Comparison of ENCODE assay signal across 18 cellular contexts in genomic region chr9:109997682-109998081, GRCh38.
"Had no signal": no experiment of that assay in that cellular context is flagged by ENCODE, and none has a peak within 500 bp of the region (broad histone marks: within the 10 kb centered on the region; RNA-seq: fewer than 3 reads in every experiment).

No MANE protein-coding gene starts in this region.

- H3K9me3 ChIP-seq: neutrophil, right lobe of liver, thoracic aorta had no signal

- H3K4me3 ChIP-seq: right lobe of liver, skin epidermis, thoracic aorta had no signal

- ATAC-seq: activated naive CD4-positive, alpha-beta T cell treated with anti-CD3 and anti-CD28 coated beads, Interleukin-2, amount 50 U/mL, for 72 hours; activated T-helper 17 cell treated with anti-CD3 and anti-CD28 coated beads, Interleukin-2, amount 50 U/mL, for 72 hours; naive thymus-derived CD4-positive, alpha-beta T cell; stimulated activated effector memory CD8-positive, alpha-beta T cell treated with anti-CD3 and anti-CD28 coated beads, Interleukin-12 subunit alpha, Interleukin-12 subunit beta, amount 100 ng/mL, for 72 hours had no signal

- H3K4me1 ChIP-seq: parathyroid adenoma, right lobe of liver had no signal

- DNase-seq: activated CD4-positive, alpha-beta T cell treated with anti-CD3 and anti-CD28 coated beads for 1 hour; activated CD8-positive, alpha-beta memory T cell treated with anti-CD3 and anti-CD28 coated beads, Interleukin-2, amount 50 U/mL, for 4 hours; activated T-cell treated with anti-CD3 and anti-CD28 coated beads, Interleukin-2, amount 50 U/mL, for 24 hours; aorta; central memory CD4-positive, alpha-beta T cell; naive thymus-derived CD4-positive, alpha-beta T cell; right lobe of liver; stimulated activated CD4-positive, alpha-beta T cell treated with anti-CD3 and anti-CD28 coated beads, Interleukin-2, amount 100 ng/mL, for 24 hours; T-helper 9 cell had no signal

- H3K36me3 ChIP-seq: brain microvascular endothelial cell, neutrophil, thoracic aorta had no signal

- H3K27me3 ChIP-seq: brain microvascular endothelial cell, right lobe of liver had no signal

- H3K27ac ChIP-seq: brain microvascular endothelial cell, epithelial cell of prostate, neutrophil, parathyroid adenoma, right lobe of liver, thoracic aorta had no signal
